In genomic region chr16:725463-726187, GRCh38 we compare ENCODE assay signal across 1 cellular context.
TF ChIP-seq lines count a peak whose summit lies in the region.

No MANE protein-coding gene starts in this region.

TF ChIP-seq in IMR-90, 13 proteins besides CTCF, POLR2A, EP300 and RAD21 (continued from another document):
- TF ChIP-seq MAFK (IDR thresholded peaks at IDR 0.05; ENCODE audit: low read depth, low read length): no peak
- no peak for TF ChIP-seq CEBPB (IDR thresholded peaks at IDR 0.05; ENCODE audit: low read depth, low read length)
- no peak for TF ChIP-seq NFE2L2 (IDR thresholded peaks at IDR 0.05; ENCODE audit: low read depth, low read length)
TF ChIP-seq in IMR-90: peak in this region for 0.
